14 cellular contexts compared by ENCODE assay signal in the genomic region with DNA sequence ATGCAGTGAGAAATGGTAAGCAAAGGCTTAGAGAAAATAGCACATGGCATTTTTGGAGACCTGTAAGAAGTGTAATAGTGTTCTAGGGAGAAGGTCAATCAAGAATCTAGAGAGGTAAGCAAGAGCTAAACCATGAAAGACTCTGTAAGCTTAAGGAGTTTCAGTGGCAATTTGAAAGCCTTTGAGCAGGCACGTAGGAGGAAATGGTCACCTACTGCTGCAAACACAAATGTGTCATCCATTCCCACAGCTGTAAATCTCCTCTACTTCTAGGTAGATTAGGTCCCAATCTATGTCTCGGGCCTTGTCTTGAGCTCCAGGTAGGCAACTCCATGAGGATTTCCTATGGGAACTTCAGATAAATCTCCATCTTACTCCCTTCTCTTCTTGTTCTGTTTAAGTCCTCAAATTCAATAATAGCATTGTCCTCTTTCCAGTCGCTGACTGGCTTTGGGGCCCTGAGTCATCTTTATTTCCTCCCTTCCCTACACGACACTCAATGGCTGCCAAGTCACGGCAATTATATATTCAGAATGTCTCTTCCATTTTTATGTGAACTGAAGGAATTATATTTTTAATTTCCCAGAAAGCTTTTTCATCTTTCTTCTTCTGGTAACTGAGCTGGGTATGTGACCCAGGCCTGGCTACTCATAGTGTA. TPM values are rescaled to one million over a fixed set of nuclear protein-coding genes. Genes with fewer than 3 reads are reported as not detected.
DNase-seq lines count a peak whose midpoint lies in the region; ATAC-seq, FAIRE-seq and TF ChIP-seq lines count a peak whose summit lies in the region.
"Had no signal": no experiment of that assay in that cellular context is flagged by ENCODE, and none has a peak within 500 bp of the region (broad histone marks: within the 10 kb centered on the region; RNA-seq: fewer than 3 reads in every experiment).

No MANE protein-coding gene starts in this region.

- intact Hi-C loops in esophagus squamous epithelium (cut with DNase I): no loop called here

- 57 to 74% methylated on average over 5 of the region's 5 CpGs for WGBS in esophagus squamous epithelium, 2 donors

- DNase-seq in GM18507 (ENCODE audit: extremely low spot score, insufficient read length, low read depth) (no peak), esophagus squamous epithelium (lab: John Stamatoyannopoulos, UW) (no peak), midbrain (lab: John Stamatoyannopoulos, UW) (no peak), mesenteric fat pad (ENCODE audit: low spot score) (no peak), SKM-1 (lab: John Stamatoyannopoulos, UW; ENCODE audit: unreplicated experiment) (no peak)
- DNase-seq: activated CD8-positive, alpha-beta memory T cell treated with anti-CD3 and anti-CD28 coated beads for 24 hours; left ventricle myocardium inferior; NCI-H1694 treated with DMSO at 0.1 percent for 48 hours; retina; SJCRH30 had no signal

- no peak overlapping the region for H3K27ac ChIP-seq in KMS-11
- H3K27ac ChIP-seq in esophagus squamous epithelium: peak overlapping the region in 3 of 4 donors; percentile 52 to 83 (median 69)
- H3K27ac ChIP-seq: HL-60, left ventricle myocardium inferior, SJCRH30 had no signal

- TF ChIP-seq CTCF in KMS-11 (conservative IDR thresholded peaks at IDR 0.05; ENCODE audit: low read depth, low read length) (no peak), esophagus squamous epithelium (IDR thresholded peaks at IDR 0.05) (no peak)

- no peaks in the 10 kb centered on the region for H3K36me3 ChIP-seq in KMS-11 (ENCODE audit: insufficient read depth)
- no peaks in the 10 kb centered on the region for H3K36me3 ChIP-seq in esophagus squamous epithelium
- H3K36me3 ChIP-seq: left ventricle myocardium inferior, SJCRH30 had no signal

- 0 out of 2 replicates have a peak overlapping the region, but pooled peaks have one; percentile 26 for H2AFZ ChIP-seq in KMS-11 (ENCODE audit: low read depth)

- H3K4me2 ChIP-seq in KMS-11: peak overlapping the region; percentile 1; the same call in 1 of the 2 replicates

- no peak for TF ChIP-seq POLR2A in esophagus squamous epithelium (IDR thresholded peaks at IDR 0.05)

- H3K4me3 ChIP-seq in KMS-11 (IDR thresholded peaks at IDR 0.05; ENCODE audit: insufficient read depth, low read depth, low read length) (no peak overlapping the region), esophagus squamous epithelium (no peak overlapping the region)
- H3K4me3 ChIP-seq: left ventricle myocardium inferior, SJCRH30 had no signal

- no peaks in the 10 kb centered on the region for H3K9me3 ChIP-seq in esophagus squamous epithelium
- H3K9me3 ChIP-seq: left ventricle myocardium inferior, SJCRH30 had no signal

- no peaks in the 10 kb centered on the region for H3K79me2 ChIP-seq in KMS-11 (ENCODE audit: insufficient read depth, low read depth)

- FAIRE-seq in GM18507 (lab: Jason Lieb, UNC): peak; percentile 12

- H3K27me3 ChIP-seq in KMS-11 (ENCODE audit: insufficient read depth, low read depth): no peaks in the 10 kb centered on the region
- H3K27me3 ChIP-seq in esophagus squamous epithelium: no peaks in the 10 kb centered on the region
- H3K27me3 ChIP-seq: SJCRH30 had no signal

- no peak overlapping the region for H3K9ac ChIP-seq in KMS-11

- no peaks in the 10 kb centered on the region for H4K20me1 ChIP-seq in KMS-11 (ENCODE audit: insufficient read depth)

- H3K4me1 ChIP-seq in KMS-11 (ENCODE audit: low read depth, poor library complexity, severe bottlenecking) (peaks cover 46% of the 10 kb centered on the region), esophagus squamous epithelium (peaks cover 0 to 49% (median 0%) of the 10 kb centered on the region in 3 donors)
- H3K4me1 ChIP-seq: left ventricle myocardium inferior had no signal

- peak; percentile 81 for ATAC-seq in GM21515 (IDR thresholded peaks at IDR 0.05; ENCODE audit: unreplicated experiment)
- no peak for ATAC-seq in HG02588 (IDR thresholded peaks at IDR 0.05; ENCODE audit: unreplicated experiment)

RNA-seq across cellular contexts. Expression of gene PAQR8, which starts 24.2 kb away (rescaled TPM):
- 10 to 100 TPM in 3 of 4 donors, 1 to 10 TPM in 1; 1.7 to 22.5 (median 11.5) TPM for total RNA-seq in esophagus squamous epithelium
- total RNA-seq in mesenteric fat pad: 3.9 TPM

RNA-seq across cellular contexts. Expression of gene MCM3, which starts 53.2 kb away (rescaled TPM):
- total RNA-seq in esophagus squamous epithelium (10 to 100 TPM; 37.5 to 70.3 (median 47.7) TPM), mesenteric fat pad (22.2 TPM)
